11 cellular contexts compared by ENCODE assay signal in genomic region chr19:54573330-54573872, GRCh38. TPM values are rescaled to one million over a fixed set of nuclear protein-coding genes. Genes with fewer than 3 reads are reported as not detected.
DNase-seq lines count a peak whose midpoint lies in the region; ATAC-seq and TF ChIP-seq lines count a peak whose summit lies in the region.
"Had no signal": no experiment of that assay in that cellular context is flagged by ENCODE, and none has a peak within 500 bp of the region (broad histone marks: within the 10 kb centered on the region; RNA-seq: fewer than 3 reads in every experiment).

LILRA2 (plus strand) TSS chr19:54573790; CDS start chr19:54573879, 89 bp downstream.

- H3K27me3 ChIP-seq in Loucy (ENCODE audit: insufficient read depth, low read length, poor library complexity, severe bottlenecking): no peaks in the 10 kb centered on the region
- peaks cover 0 to 54% (median 0%) of the 10 kb centered on the region in 3 donors for H3K27me3 ChIP-seq in stomach
- H3K27me3 ChIP-seq: adrenal gland had no signal

- TF ChIP-seq POLR2A in stomach (IDR thresholded peaks at IDR 0.05): no peak

- no peaks in the 10 kb centered on the region for H4K20me1 ChIP-seq in Loucy (ENCODE audit: insufficient read depth, low read length, poor library complexity, severe bottlenecking)

- no peaks in the 10 kb centered on the region for H3K79me2 ChIP-seq in Loucy (ENCODE audit: insufficient read depth, low read length)

- no peak for TF ChIP-seq EP300 in stomach (IDR thresholded peaks at IDR 0.05)

- DNase-seq in Right ventricle myocardium superior (peak; percentile 44), stomach (no peak), NCI-H1436 treated with DMSO at 0.1 percent for 48 hours (lab: John Stamatoyannopoulos, UW) (no peak), NCI-H524 treated with DMSO at 0.1 percent for 48 hours (lab: John Stamatoyannopoulos, UW) (no peak), NCI-H82 (lab: John Stamatoyannopoulos, UW) (no peak)
- DNase-seq: activated CD4-positive, alpha-beta T cell treated with anti-CD3 and anti-CD28 coated beads, Interleukin-2, amount 50 U/mL, for 4 hours; DMS53 had no signal

- peak within 1 kb of the TSS; percentile 55 for H2AFZ ChIP-seq in Loucy (ENCODE audit: low read length)

- H3K9me3 ChIP-seq in Loucy (ENCODE audit: insufficient read depth, low read depth, low read length) (no peaks in the 10 kb centered on the region), stomach (no peaks in the 10 kb centered on the region)
- H3K9me3 ChIP-seq: adrenal gland had no signal

- H3K4me3 ChIP-seq in Loucy (ENCODE audit: low read length, poor library complexity, severe bottlenecking) (peak within 1 kb of the TSS; percentile 11), stomach (peak within 1 kb of the TSS in 3 of 4 donors; percentile 5 to 33 (median 16))
- H3K4me3 ChIP-seq: adrenal gland had no signal

- H3K4me2 ChIP-seq in Loucy (ENCODE audit: low read depth, low read length, poor library complexity, severe bottlenecking): peak within 1 kb of the TSS; percentile 65

- TF ChIP-seq CTCF in Loucy (conservative IDR thresholded peaks at IDR 0.05; ENCODE audit: low read length): no peak
- no peak for TF ChIP-seq CTCF in stomach (IDR thresholded peaks at IDR 0.05)

- peak within 1 kb of the TSS in 3 of 5 donors; percentile 15 to 66 (median 58) for H3K27ac ChIP-seq in stomach

- H3F3A ChIP-seq in Loucy (ENCODE audit: low read depth): no peaks in the 10 kb centered on the region

- intact Hi-C loops in Right ventricle myocardium superior (cut with DNase I) (no loop called here), stomach (cut with DNase I; ENCODE audit: low total_unique reads) (no loop called here)

- 50 to 68% (median 52%) methylated on average over 7 to 10 of the region's 10 CpGs for WGBS in stomach, 5 donors

- H3K9me2 ChIP-seq in Loucy (replicated peaks; ENCODE audit: low read depth, low read length): no peaks in the 10 kb centered on the region

- H3K9ac ChIP-seq in Loucy (ENCODE audit: low read depth, low read length, poor library complexity, severe bottlenecking): peak within 1 kb of the TSS; percentile 26

- no peaks in the 10 kb centered on the region for H3K36me3 ChIP-seq in Loucy (ENCODE audit: insufficient read depth, low read length)
- no peaks in the 10 kb centered on the region for H3K36me3 ChIP-seq in stomach
- H3K36me3 ChIP-seq: adrenal gland had no signal

- peaks cover 21% of the 10 kb centered on the region for H3K4me1 ChIP-seq in Loucy (ENCODE audit: insufficient read depth, low read length, poor library complexity, severe bottlenecking)
- no peaks in the 10 kb centered on the region for H3K4me1 ChIP-seq in stomach
- H3K4me1 ChIP-seq: adrenal gland had no signal

- ATAC-seq in GM18868 (IDR thresholded peaks at IDR 0.05; ENCODE audit: unreplicated experiment) (peak; percentile 51), Right ventricle myocardium superior (ENCODE audit: poor library complexity) (peak; percentile 80), GM19467 (IDR thresholded peaks at IDR 0.05; ENCODE audit: unreplicated experiment) (no peak)

RNA-seq across cellular contexts. Expression of gene LILRA2, which starts in this region (rescaled TPM):
- total RNA-seq in Right ventricle myocardium superior (1.7 TPM), stomach (1 to 10 TPM in 2 of 5 donors, under 1 TPM in 1, not detected in 2; 0.37 to 7.8 (median 2.3) TPM)
- polyA plus RNA-seq in stomach: 1 to 10 TPM in 1 of 3 donors, under 1 TPM in 2; 0.20 to 2.1 (median 0.61) TPM
